Comparison of ENCODE assay signal across 13 cellular contexts in genomic region chr2:121004950-121005349, GRCh38.
"Had no signal": no experiment of that assay in that cellular context is flagged by ENCODE, and none has a peak within 500 bp of the region (broad histone marks: within the 10 kb centered on the region; RNA-seq: fewer than 3 reads in every experiment).

No MANE protein-coding gene starts in this region.

- H3K27ac ChIP-seq: gastroesophageal sphincter, psoas muscle, transverse colon had no signal

- H3K36me3 ChIP-seq: gastroesophageal sphincter, transverse colon had no signal

- ATAC-seq: activated naive CD4-positive, alpha-beta T cell treated with anti-CD3 and anti-CD28 coated beads, Interleukin-2, amount 50 U/mL, for 72 hours; gastroesophageal sphincter; psoas muscle had no signal

- H3K4me3 ChIP-seq: gastroesophageal sphincter, psoas muscle, transverse colon had no signal

- DNase-seq: activated B cell treated with CpG ODN at 0.5 μM for 24 hours; activated CD4-positive, alpha-beta T cell treated with anti-CD3 and anti-CD28 coated beads, Interleukin-2, amount 10 ng/mL, durations not matched to agents 7 days and 5 days; activated effector memory CD4-positive, alpha-beta T cell treated with Interleukin-2 at 50 U/mL for 16 hours; amniotic stem cell; cerebellar nuclear complex; left cardiac atrium; psoas muscle; stimulated activated CD4-positive, alpha-beta T cell treated with anti-CD3 and anti-CD28 coated beads, Interleukin-12 subunit alpha, Interleukin-12 subunit beta, amount 100 ng/mL, for 4 hours; stimulated activated naive CD4-positive, alpha-beta T cell; substantia nigra; transverse colon had no signal

- H3K9me3 ChIP-seq: gastroesophageal sphincter, psoas muscle had no signal

- H3K4me1 ChIP-seq: gastroesophageal sphincter, psoas muscle had no signal

- H3K27me3 ChIP-seq: gastroesophageal sphincter had no signal
